In the genomic region with DNA sequence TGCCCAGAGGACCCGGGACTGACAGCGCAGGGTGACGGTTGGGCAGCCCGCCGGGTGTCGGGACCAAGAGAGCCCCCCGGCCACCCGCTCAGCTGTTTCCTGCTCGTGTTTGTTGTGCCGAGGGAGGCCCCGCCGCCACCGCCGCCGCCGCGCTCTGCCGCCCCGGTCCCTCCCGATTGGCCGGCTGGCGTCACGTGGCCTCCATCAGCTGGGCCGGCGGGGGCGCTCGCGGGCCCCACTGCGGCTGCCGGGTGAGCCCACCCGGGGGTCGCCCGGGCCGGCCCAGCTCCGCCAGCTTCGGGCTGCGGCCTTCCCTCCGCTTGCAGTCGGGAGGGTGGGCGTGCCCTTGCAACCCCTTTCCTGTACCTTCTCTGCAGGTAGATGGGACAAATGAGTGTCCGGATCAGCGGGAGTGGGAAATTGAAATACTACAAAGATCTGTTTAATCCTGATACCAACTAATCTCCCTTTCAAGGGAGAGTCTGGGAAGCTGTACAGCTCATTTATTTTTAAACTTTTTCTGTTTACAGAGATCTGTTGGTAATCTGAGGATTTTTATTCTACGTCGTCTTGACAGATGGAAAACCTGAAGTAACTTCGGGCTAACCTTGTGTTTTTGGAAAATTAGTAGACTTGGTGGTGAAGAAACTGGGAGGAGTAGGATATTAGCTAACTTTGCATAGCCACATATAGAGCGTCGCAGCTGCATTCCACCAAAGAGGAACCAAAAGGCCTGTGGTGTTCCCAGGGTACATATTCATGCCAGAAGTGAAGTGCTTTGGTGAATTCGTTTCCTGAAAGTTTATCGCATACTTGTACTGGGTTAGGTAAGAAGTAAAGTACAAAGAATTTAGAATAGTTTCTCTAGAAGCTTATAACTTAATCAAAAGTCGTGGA, we compare ENCODE assay signal across 1 cellular context.
TF ChIP-seq lines count a peak whose summit lies in the region.

No MANE protein-coding gene starts in this region.

TF ChIP-seq in HepG2, 621 proteins besides CTCF, POLR2A, EP300 and RAD21 (continued from another document and continues in another):
- TF ChIP-seq, protein P1, sequence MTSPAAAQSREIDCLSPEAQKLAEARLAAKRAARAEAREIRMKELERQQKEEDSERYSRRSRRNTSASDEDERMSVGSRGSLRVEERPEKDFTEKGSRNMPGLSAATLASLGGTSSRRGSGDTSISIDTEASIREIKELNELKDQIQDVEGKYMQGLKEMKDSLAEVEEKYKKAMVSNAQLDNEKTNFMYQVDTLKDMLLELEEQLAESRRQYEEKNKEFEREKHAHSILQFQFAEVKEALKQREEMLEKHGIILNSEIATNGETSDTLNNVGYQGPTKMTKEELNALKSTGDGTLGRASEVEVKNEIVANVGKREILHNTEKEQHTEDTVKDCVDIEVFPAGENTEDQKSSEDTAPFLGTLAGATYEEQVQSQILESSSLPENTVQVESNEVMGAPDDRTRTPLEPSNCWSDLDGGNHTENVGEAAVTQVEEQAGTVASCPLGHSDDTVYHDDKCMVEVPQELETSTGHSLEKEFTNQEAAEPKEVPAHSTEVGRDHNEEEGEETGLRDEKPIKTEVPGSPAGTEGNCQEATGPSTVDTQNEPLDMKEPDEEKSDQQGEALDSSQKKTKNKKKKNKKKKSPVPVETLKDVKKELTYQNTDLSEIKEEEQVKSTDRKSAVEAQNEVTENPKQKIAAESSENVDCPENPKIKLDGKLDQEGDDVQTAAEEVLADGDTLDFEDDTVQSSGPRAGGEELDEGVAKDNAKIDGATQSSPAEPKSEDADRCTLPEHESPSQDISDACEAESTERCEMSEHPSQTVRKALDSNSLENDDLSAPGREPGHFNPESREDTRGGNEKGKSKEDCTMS (CRISPR knock-in tag; conservative IDR thresholded peaks at IDR 0.05), result no peak
- TF ChIP-seq SMARCE1 (IDR thresholded peaks at IDR 0.05; ENCODE audit: borderline replicate concordance) (no peak), FOXK2 (IDR thresholded peaks at IDR 0.05) (no peak), YEATS4 (CRISPR knock-in tag; IDR thresholded peaks at IDR 0.05; ENCODE audit: borderline replicate concordance) (peak; percentile 25; the same call in 1 of the 2 replicates), FOSL2 (CRISPR knock-in tag; IDR thresholded peaks at IDR 0.05) (no peak), ZFP37 (CRISPR knock-in tag; IDR thresholded peaks at IDR 0.05; ENCODE audit: borderline replicate concordance) (no peak), ZNF430 (CRISPR knock-in tag; IDR thresholded peaks at IDR 0.05) (no peak), MTA3 (CRISPR knock-in tag; IDR thresholded peaks at IDR 0.05) (no peak), PHF5A (CRISPR knock-in tag; IDR thresholded peaks at IDR 0.05; ENCODE audit: low read depth, unreplicated experiment) (no peak), HMGA1 (CRISPR knock-in tag; conservative IDR thresholded peaks at IDR 0.05) (no peak), ZNF44 (CRISPR knock-in tag; IDR thresholded peaks at IDR 0.05) (no peak), HOXA5 (CRISPR knock-in tag; IDR thresholded peaks at IDR 0.05) (0 out of 2 replicates have a peak, but pooled peaks have one; percentile 64), AGO2 (optimal IDR thresholded peaks at IDR 0.05; ENCODE audit: low read depth, low read length) (no peak), ZNF263 (CRISPR knock-in tag; IDR thresholded peaks at IDR 0.05) (no peak), EEA1 (CRISPR knock-in tag; IDR thresholded peaks at IDR 0.05; ENCODE audit: borderline replicate concordance) (peak; percentile 20; the same call in 1 of the 2 replicates), ZFAT (CRISPR knock-in tag; conservative IDR thresholded peaks at IDR 0.05) (0 out of 2 replicates have a peak, but pooled peaks have one; percentile 25), MTA1 (CRISPR knock-in tag; IDR thresholded peaks at IDR 0.05; ENCODE audit: borderline replicate concordance) (peak; percentile 72; the same call in 1 of the 2 replicates), PAF1 (CRISPR knock-in tag; IDR thresholded peaks at IDR 0.05) (no peak), KDM5B (CRISPR knock-in tag; IDR thresholded peaks at IDR 0.05; ENCODE audit: borderline replicate concordance) (no peak), KLF6 (CRISPR knock-in tag; IDR thresholded peaks at IDR 0.05) (no peak), XRCC5 (optimal IDR thresholded peaks at IDR 0.05; ENCODE audit: low read length) (no peak), JDP2 (CRISPR knock-in tag; IDR thresholded peaks at IDR 0.05; ENCODE audit: borderline replicate concordance) (no peak), POLR2AphosphoS2 (IDR thresholded peaks at IDR 0.05; ENCODE audit: low read depth, low read length) (no peak), HCFC1 (IDR thresholded peaks at IDR 0.05; ENCODE audit: low read depth, low read length) (no peak; the same call in 1 of the 2 replicates), ZNF441 (CRISPR knock-in tag; IDR thresholded peaks at IDR 0.05; ENCODE audit: borderline replicate concordance) (no peak), RELA (CRISPR knock-in tag; IDR thresholded peaks at IDR 0.05) (no peak), ZNF354B (CRISPR knock-in tag; IDR thresholded peaks at IDR 0.05) (no peak), ZNF547 (CRISPR knock-in tag; IDR thresholded peaks at IDR 0.05) (no peak), ZNF33B (CRISPR knock-in tag; IDR thresholded peaks at IDR 0.05) (0 out of 2 replicates have a peak, but pooled peaks have one; percentile 43)
- TF ChIP-seq, protein P2, sequence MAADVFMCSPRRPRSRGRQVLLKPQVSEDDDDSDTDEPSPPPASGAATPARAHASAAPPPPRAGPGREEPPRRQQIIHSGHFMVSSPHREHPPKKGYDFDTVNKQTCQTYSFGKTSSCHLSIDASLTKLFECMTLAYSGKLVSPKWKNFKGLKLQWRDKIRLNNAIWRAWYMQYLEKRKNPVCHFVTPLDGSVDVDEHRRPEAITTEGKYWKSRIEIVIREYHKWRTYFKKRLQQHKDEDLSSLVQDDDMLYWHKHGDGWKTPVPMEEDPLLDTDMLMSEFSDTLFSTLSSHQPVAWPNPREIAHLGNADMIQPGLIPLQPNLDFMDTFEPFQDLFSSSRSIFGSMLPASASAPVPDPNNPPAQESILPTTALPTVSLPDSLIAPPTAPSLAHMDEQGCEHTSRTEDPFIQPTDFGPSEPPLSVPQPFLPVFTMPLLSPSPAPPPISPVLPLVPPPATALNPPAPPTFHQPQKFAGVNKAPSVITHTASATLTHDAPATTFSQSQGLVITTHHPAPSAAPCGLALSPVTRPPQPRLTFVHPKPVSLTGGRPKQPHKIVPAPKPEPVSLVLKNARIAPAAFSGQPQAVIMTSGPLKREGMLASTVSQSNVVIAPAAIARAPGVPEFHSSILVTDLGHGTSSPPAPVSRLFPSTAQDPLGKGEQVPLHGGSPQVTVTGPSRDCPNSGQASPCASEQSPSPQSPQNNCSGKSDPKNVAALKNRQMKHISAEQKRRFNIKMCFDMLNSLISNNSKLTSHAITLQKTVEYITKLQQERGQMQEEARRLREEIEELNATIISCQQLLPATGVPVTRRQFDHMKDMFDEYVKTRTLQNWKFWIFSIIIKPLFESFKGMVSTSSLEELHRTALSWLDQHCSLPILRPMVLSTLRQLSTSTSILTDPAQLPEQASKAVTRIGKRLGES (CRISPR knock-in tag; IDR thresholded peaks at IDR 0.05; ENCODE audit: borderline replicate concordance), result no peak; the same call in 1 of the 2 replicates
- TF ChIP-seq, protein P3, sequence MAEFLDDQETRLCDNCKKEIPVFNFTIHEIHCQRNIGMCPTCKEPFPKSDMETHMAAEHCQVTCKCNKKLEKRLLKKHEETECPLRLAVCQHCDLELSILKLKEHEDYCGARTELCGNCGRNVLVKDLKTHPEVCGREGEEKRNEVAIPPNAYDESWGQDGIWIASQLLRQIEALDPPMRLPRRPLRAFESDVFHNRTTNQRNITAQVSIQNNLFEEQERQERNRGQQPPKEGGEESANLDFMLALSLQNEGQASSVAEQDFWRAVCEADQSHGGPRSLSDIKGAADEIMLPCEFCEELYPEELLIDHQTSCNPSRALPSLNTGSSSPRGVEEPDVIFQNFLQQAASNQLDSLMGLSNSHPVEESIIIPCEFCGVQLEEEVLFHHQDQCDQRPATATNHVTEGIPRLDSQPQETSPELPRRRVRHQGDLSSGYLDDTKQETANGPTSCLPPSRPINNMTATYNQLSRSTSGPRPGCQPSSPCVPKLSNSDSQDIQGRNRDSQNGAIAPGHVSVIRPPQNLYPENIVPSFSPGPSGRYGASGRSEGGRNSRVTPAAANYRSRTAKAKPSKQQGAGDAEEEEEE (CRISPR knock-in tag; IDR thresholded peaks at IDR 0.05; ENCODE audit: borderline replicate concordance), result no peak
- TF ChIP-seq, protein P4, sequence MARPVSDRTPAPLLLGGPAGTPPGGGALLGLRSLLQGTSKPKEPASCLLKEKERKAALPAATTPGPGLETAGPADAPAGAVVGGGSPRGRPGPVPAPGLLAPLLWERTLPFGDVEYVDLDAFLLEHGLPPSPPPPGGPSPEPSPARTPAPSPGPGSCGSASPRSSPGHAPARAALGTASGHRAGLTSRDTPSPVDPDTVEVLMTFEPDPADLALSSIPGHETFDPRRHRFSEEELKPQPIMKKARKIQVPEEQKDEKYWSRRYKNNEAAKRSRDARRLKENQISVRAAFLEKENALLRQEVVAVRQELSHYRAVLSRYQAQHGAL (CRISPR knock-in tag; IDR thresholded peaks at IDR 0.05; ENCODE audit: not compliant biosample characterization), result no peak
- TF ChIP-seq, protein P5, sequence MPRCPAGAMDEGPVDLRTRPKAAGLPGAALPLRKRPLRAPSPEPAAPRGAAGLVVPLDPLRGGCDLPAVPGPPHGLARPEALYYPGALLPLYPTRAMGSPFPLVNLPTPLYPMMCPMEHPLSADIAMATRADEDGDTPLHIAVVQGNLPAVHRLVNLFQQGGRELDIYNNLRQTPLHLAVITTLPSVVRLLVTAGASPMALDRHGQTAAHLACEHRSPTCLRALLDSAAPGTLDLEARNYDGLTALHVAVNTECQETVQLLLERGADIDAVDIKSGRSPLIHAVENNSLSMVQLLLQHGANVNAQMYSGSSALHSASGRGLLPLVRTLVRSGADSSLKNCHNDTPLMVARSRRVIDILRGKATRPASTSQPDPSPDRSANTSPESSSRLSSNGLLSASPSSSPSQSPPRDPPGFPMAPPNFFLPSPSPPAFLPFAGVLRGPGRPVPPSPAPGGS (CRISPR knock-in tag; IDR thresholded peaks at IDR 0.05), result no peak
- TF ChIP-seq, protein P6, sequence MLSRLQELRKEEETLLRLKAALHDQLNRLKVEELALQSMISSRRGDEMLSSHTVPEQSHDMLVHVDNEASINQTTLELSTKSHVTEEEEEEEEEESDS (CRISPR knock-in tag; IDR thresholded peaks at IDR 0.05; ENCODE audit: borderline replicate concordance), result no peak
- TF ChIP-seq, protein P7, sequence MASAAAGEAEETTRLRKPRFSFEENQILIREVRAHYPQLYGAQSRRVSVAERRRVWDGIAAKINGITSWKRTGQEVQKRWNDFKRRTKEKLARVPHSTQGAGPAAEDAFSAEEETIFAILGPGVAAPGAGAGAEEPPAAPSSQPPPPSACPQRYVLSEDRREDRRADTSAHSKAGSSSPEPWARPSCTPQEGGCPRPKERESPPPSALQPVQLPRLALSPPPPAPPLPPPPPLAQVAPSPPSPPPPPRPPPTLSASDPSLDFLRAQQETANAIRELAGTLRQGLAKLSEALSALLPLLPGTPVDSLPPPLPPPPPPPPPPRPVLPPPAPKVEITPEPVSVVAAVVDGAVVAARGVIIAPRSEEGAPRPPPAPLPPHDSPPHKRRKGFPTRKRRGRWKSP (CRISPR knock-in tag; IDR thresholded peaks at IDR 0.05), result no peak
- TF ChIP-seq, protein P8, sequence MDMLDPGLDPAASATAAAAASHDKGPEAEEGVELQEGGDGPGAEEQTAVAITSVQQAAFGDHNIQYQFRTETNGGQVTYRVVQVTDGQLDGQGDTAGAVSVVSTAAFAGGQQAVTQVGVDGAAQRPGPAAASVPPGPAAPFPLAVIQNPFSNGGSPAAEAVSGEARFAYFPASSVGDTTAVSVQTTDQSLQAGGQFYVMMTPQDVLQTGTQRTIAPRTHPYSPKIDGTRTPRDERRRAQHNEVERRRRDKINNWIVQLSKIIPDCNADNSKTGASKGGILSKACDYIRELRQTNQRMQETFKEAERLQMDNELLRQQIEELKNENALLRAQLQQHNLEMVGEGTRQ (IDR thresholded peaks at IDR 0.05; ENCODE audit: low read depth, low read length), result peak; percentile 81
- TF ChIP-seq, protein P8 (CRISPR knock-in tag; IDR thresholded peaks at IDR 0.05; ENCODE audit: borderline replicate concordance), result peak; percentile 73; the same call in 1 of the 2 replicates
- TF ChIP-seq, protein P9, sequence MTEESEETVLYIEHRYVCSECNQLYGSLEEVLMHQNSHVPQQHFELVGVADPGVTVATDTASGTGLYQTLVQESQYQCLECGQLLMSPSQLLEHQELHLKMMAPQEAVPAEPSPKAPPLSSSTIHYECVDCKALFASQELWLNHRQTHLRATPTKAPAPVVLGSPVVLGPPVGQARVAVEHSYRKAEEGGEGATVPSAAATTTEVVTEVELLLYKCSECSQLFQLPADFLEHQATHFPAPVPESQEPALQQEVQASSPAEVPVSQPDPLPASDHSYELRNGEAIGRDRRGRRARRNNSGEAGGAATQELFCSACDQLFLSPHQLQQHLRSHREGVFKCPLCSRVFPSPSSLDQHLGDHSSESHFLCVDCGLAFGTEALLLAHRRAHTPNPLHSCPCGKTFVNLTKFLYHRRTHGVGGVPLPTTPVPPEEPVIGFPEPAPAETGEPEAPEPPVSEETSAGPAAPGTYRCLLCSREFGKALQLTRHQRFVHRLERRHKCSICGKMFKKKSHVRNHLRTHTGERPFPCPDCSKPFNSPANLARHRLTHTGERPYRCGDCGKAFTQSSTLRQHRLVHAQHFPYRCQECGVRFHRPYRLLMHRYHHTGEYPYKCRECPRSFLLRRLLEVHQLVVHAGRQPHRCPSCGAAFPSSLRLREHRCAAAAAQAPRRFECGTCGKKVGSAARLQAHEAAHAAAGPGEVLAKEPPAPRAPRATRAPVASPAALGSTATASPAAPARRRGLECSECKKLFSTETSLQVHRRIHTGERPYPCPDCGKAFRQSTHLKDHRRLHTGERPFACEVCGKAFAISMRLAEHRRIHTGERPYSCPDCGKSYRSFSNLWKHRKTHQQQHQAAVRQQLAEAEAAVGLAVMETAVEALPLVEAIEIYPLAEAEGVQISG (CRISPR knock-in tag; IDR thresholded peaks at IDR 0.05), result 0 out of 2 replicates have a peak, but pooled peaks have one; percentile 20
- TF ChIP-seq, protein P10, sequence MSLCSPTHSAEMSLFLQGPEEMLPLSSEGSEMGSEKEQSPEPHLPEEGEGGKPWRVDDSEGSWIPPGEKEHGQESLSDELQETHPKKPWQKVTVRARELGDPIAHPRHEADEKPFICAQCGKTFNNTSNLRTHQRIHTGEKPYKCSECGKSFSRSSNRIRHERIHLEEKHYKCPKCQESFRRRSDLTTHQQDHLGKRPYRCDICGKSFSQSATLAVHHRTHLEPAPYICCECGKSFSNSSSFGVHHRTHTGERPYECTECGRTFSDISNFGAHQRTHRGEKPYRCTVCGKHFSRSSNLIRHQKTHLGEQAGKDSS (CRISPR knock-in tag; IDR thresholded peaks at IDR 0.05; ENCODE audit: borderline replicate concordance, low read depth), result no peak
